2 cellular contexts compared by ENCODE assay signal in genomic region chr3:195929452-195929851, GRCh38.
TF ChIP-seq lines count a peak whose summit lies in the region.

No MANE protein-coding gene starts in this region.

TF ChIP-seq in GM23338, 12 proteins besides CTCF, POLR2A, EP300 and RAD21:
- TF ChIP-seq REST (IDR thresholded peaks at IDR 0.05; ENCODE audit: unreplicated experiment) = no peak
- no peak for TF ChIP-seq POLR2AphosphoS5 (IDR thresholded peaks at IDR 0.05; ENCODE audit: low read depth)
- TF ChIP-seq ETS1 (IDR thresholded peaks at IDR 0.05) = no peak
- TF ChIP-seq STAT1 (IDR thresholded peaks at IDR 0.05; ENCODE audit: unreplicated experiment) = no peak
- TF ChIP-seq ZNF331 (CRISPR knock-in tag; IDR thresholded peaks at IDR 0.05; ENCODE audit: low read depth) = no peak
- TF ChIP-seq ZNF462 (CRISPR knock-in tag; IDR thresholded peaks at IDR 0.05) = no peak
- no peak for TF ChIP-seq NANOG (IDR thresholded peaks at IDR 0.05; ENCODE audit: borderline replicate concordance)
- TF ChIP-seq JUNB (IDR thresholded peaks at IDR 0.05; ENCODE audit: unreplicated experiment) = no peak
- TF ChIP-seq EZH2phosphoT487 (IDR thresholded peaks at IDR 0.05; ENCODE audit: unreplicated experiment) = no peak
- no peak for TF ChIP-seq CREB1 (CRISPR knock-in tag; IDR thresholded peaks at IDR 0.05; ENCODE audit: low read depth)
- no peak for TF ChIP-seq EZH2 (IDR thresholded peaks at IDR 0.05; ENCODE audit: low read depth, unreplicated experiment)
- no peak for TF ChIP-seq ZNF114 (CRISPR knock-in tag; IDR thresholded peaks at IDR 0.05)

TF ChIP-seq in K562, 482 proteins besides CTCF, POLR2A, EP300 and RAD21:
- TF ChIP-seq ZZZ3 (IDR thresholded peaks at IDR 0.05) (no peak), ZNF75A (CRISPR knock-in tag; IDR thresholded peaks at IDR 0.05) (no peak), CEBPG (CRISPR knock-in tag; IDR thresholded peaks at IDR 0.05) (no peak), CEBPG (tag; conservative IDR thresholded peaks at IDR 0.05 in 1 of 2, IDR thresholded peaks at IDR 0.05 in 1 of 2) (no peak), GABPB1 (CRISPR knock-in tag; IDR thresholded peaks at IDR 0.05) (no peak)
TF ChIP-seq in K562: peak in this region for 0.
